ENCODE assay signal across 1 cellular context in genomic region chr20:24027229-24027628, GRCh38.
TF ChIP-seq lines count a peak whose summit lies in the region.

No MANE protein-coding gene starts in this region.

TF ChIP-seq in GM23338, 12 proteins besides CTCF, POLR2A, EP300 and RAD21 (continued from another document):
- TF ChIP-seq ZNF462 (CRISPR knock-in tag; IDR thresholded peaks at IDR 0.05), result no peak
- no peak for TF ChIP-seq POLR2AphosphoS5 (IDR thresholded peaks at IDR 0.05; ENCODE audit: low read depth)
- no peak for TF ChIP-seq JUNB (IDR thresholded peaks at IDR 0.05; ENCODE audit: unreplicated experiment)
